1 cellular context compared by ENCODE assay signal in genomic region chr15:67089218-67090193, GRCh38.
TF ChIP-seq lines count a peak whose summit lies in the region.

No MANE protein-coding gene starts in this region.

TF ChIP-seq in K562, 482 proteins besides CTCF, POLR2A, EP300 and RAD21 (continued from another document and continues in another):
- TF ChIP-seq ARID4B (CRISPR knock-in tag; IDR thresholded peaks at IDR 0.05), result no peak
- TF ChIP-seq PHF20 (IDR thresholded peaks at IDR 0.05; ENCODE audit: partially characterized antibody), result no peak
- TF ChIP-seq NR2F6 (CRISPR knock-in tag; IDR thresholded peaks at IDR 0.05), result no peak
- no peak for TF ChIP-seq PRMT5 (CRISPR knock-in tag; IDR thresholded peaks at IDR 0.05)
- no peak for TF ChIP-seq ZNF76 (CRISPR knock-in tag; IDR thresholded peaks at IDR 0.05; ENCODE audit: borderline replicate concordance)
- no peak for TF ChIP-seq ZFP30 (CRISPR knock-in tag; IDR thresholded peaks at IDR 0.05; ENCODE audit: borderline replicate concordance)
- 0 out of 2 replicates have a peak, but pooled peaks have one; percentile 32 for TF ChIP-seq PKNOX1 (IDR thresholded peaks at IDR 0.05)
- peak; percentile 95 for TF ChIP-seq L3MBTL2 (IDR thresholded peaks at IDR 0.05)
- TF ChIP-seq NUFIP1 (IDR thresholded peaks at IDR 0.05; ENCODE audit: partially characterized antibody), result no peak
- no peak for TF ChIP-seq GMEB1 (CRISPR knock-in tag; IDR thresholded peaks at IDR 0.05)
- 0 out of 2 replicates have a peak, but pooled peaks have one; percentile 34 for TF ChIP-seq GATAD2A (IDR thresholded peaks at IDR 0.05)
- TF ChIP-seq KAT2B (IDR thresholded peaks at IDR 0.05; ENCODE audit: low read depth, low read length), result no peak
- TF ChIP-seq ZNF644 (tag; IDR thresholded peaks at IDR 0.05; ENCODE audit: low read depth), result 0 out of 2 replicates have a peak, but pooled peaks have one; percentile 38
- no peak for TF ChIP-seq CREM (IDR thresholded peaks at IDR 0.05; ENCODE audit: low read depth)
- TF ChIP-seq DPF2 (IDR thresholded peaks at IDR 0.05), result 0 out of 2 replicates have a peak, but pooled peaks have one; percentile 35
- no peak for TF ChIP-seq RREB1 (CRISPR knock-in tag; IDR thresholded peaks at IDR 0.05)
- TF ChIP-seq JUND (IDR thresholded peaks at IDR 0.05; ENCODE audit: borderline replicate concordance, low read depth, low read length), result peak; percentile 83
- peak; percentile 81; the same call in 2 of the 3 replicates for TF ChIP-seq JUND (tag; IDR thresholded peaks at IDR 0.05; ENCODE audit: borderline replicate concordance, low read depth, low read length)
- no peak for TF ChIP-seq PPARD (CRISPR knock-in tag; IDR thresholded peaks at IDR 0.05)
- peak; percentile 88 for TF ChIP-seq FOSL1 (tag; conservative IDR thresholded peaks at IDR 0.05)
- no peak for TF ChIP-seq RB1 (IDR thresholded peaks at IDR 0.05; ENCODE audit: low read depth)
- no peak for TF ChIP-seq CBX5 (IDR thresholded peaks at IDR 0.05; ENCODE audit: borderline replicate concordance, low read depth)
- no peak for TF ChIP-seq ADNP (tag; IDR thresholded peaks at IDR 0.05)
- no peak for TF ChIP-seq HDAC1 (IDR thresholded peaks at IDR 0.05)
- TF ChIP-seq ZNF311 (CRISPR knock-in tag; IDR thresholded peaks at IDR 0.05), result 0 out of 2 replicates have a peak, but pooled peaks have one; percentile 42
- 0 out of 2 replicates have a peak, but pooled peaks have one; percentile 24 for TF ChIP-seq NFRKB (IDR thresholded peaks at IDR 0.05; ENCODE audit: low read depth)
- TF ChIP-seq ELF2 (CRISPR knock-in tag; IDR thresholded peaks at IDR 0.05), result no peak
- no peak for TF ChIP-seq ZNF445 (CRISPR knock-in tag; IDR thresholded peaks at IDR 0.05; ENCODE audit: low read depth)
- peak; percentile 42 to 90 for TF ChIP-seq E2F6 (IDR thresholded peaks at IDR 0.05; ENCODE audit: borderline replicate concordance in 1 of 2, extremely low read depth in 1 of 2, insufficient read depth in 1 of 2, insufficient read length in 1 of 2, low read depth in 1 of 2, low read length in 1 of 2, poor library complexity in 1 of 2, severe bottlenecking in 1 of 2)
- no peak for TF ChIP-seq RFX1 (IDR thresholded peaks at IDR 0.05)
- no peak for TF ChIP-seq SAFB (IDR thresholded peaks at IDR 0.05; ENCODE audit: borderline replicate concordance, low read depth, low read length)
- no peak for TF ChIP-seq ZNF551 (CRISPR knock-in tag; IDR thresholded peaks at IDR 0.05)
- TF ChIP-seq ZFP91 (CRISPR knock-in tag; IDR thresholded peaks at IDR 0.05), result no peak
- no peak for TF ChIP-seq ZNF512 (tag; IDR thresholded peaks at IDR 0.05)
- 0 out of 2 replicates have a peak, but pooled peaks have one; percentile 10 for TF ChIP-seq MAX (CRISPR knock-in tag; IDR thresholded peaks at IDR 0.05)
- TF ChIP-seq ZNF41 (CRISPR knock-in tag; conservative IDR thresholded peaks at IDR 0.05), result no peak
- TF ChIP-seq HBP1 (CRISPR knock-in tag; IDR thresholded peaks at IDR 0.05), result no peak
- TF ChIP-seq ZNF431 (CRISPR knock-in tag; IDR thresholded peaks at IDR 0.05), result no peak
- TF ChIP-seq STAT6 (CRISPR knock-in tag; IDR thresholded peaks at IDR 0.05), result no peak
- TF ChIP-seq TEAD1 (CRISPR knock-in tag; IDR thresholded peaks at IDR 0.05), result no peak
